In the genomic region with DNA sequence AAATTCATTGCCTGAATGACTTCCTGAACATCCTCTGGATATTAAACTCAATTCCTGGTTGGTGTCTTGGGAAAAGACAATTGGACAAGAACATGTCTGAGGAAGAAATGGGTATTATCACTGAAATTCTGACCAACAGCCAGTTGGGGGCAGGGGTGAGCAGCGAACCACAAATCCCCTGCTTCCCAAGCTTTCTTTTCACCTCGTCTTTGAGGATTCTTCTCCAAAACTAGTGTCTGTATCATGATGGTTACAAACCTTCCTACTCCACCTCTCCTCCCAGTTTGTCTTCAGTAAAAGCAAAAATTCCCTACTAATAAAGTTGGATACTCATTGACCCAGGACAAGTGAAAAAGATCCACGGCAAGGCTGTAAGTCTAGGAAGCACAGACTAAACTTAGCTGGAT, we compare ENCODE assay signal across 9 cellular contexts. TPM values are rescaled to one million over a fixed set of nuclear protein-coding genes. Genes with fewer than 3 reads are reported as not detected.
A peak's percentile ranks its signal among the peaks of the same experiment; 100 is the strongest.
DNase-seq lines count a peak whose midpoint lies in the region; ATAC-seq and TF ChIP-seq lines count a peak whose summit lies in the region.
"Had no signal": no experiment of that assay in that cellular context is flagged by ENCODE, and none has a peak within 500 bp of the region (broad histone marks: within the 10 kb centered on the region; RNA-seq: fewer than 3 reads in every experiment).

No MANE protein-coding gene starts in this region.

- H3K36me3 ChIP-seq in WERI-Rb-1, result no peaks in the 10 kb centered on the region

- H3K27ac ChIP-seq in HL-60 (replicated peaks) (no peak overlapping the region), WERI-Rb-1 (no peak overlapping the region)
- H3K27ac ChIP-seq: SK-N-MC had no signal

- H3K27me3 ChIP-seq in HL-60 (ENCODE audit: insufficient read depth, poor library complexity, severe bottlenecking), result no peaks in the 10 kb centered on the region
- H3K27me3 ChIP-seq in WERI-Rb-1 (ENCODE audit: insufficient read depth, low read depth, severe bottlenecking), result no peaks in the 10 kb centered on the region

- DNase-seq in DMS53 (lab: John Stamatoyannopoulos, UW), result peak; percentile 66
- peak in 1 of 2 experiments; percentile 13 for DNase-seq in HL-60 (ENCODE audit: low read depth in 1 of 2, low spot score in 1 of 2)
- DNase-seq in WERI-Rb-1, result peak; percentile 57
- DNase-seq in left ventricle myocardium superior, result peak; percentile 44
- DNase-seq in superior temporal gyrus (ENCODE audit: extremely low spot score), result peak; percentile 77

- no peaks in the 10 kb centered on the region for H3K9me3 ChIP-seq in WERI-Rb-1 (ENCODE audit: severe bottlenecking)

- H3K4me3 ChIP-seq in HL-60 (replicated peaks; ENCODE audit: insufficient read depth, low read length), result no peak overlapping the region
- H3K4me3 ChIP-seq in WERI-Rb-1 (ENCODE audit: low read depth, low read length), result no peak overlapping the region
- H3K4me3 ChIP-seq: SK-N-MC had no signal

- peak; percentile 42 for ATAC-seq in left ventricle myocardium superior
- ATAC-seq in HG03095 (IDR thresholded peaks at IDR 0.05; ENCODE audit: unreplicated experiment), result no peak
- no peak for ATAC-seq in HG02884 (IDR thresholded peaks at IDR 0.05; ENCODE audit: unreplicated experiment)
- ATAC-seq in GM21515 (IDR thresholded peaks at IDR 0.05; ENCODE audit: unreplicated experiment), result no peak

- TF ChIP-seq CTCF in HL-60 (IDR thresholded peaks at IDR 0.05; ENCODE audit: insufficient read depth, low read length) (peak; percentile 57), WERI-Rb-1 (IDR thresholded peaks at IDR 0.05; ENCODE audit: low read depth, low read length) (peak; percentile 89)

- intact Hi-C loops in left ventricle myocardium superior (cut with micrococcal nuclease), result loop anchor here (5.0 kb wide), 1 partner anchor 237 kb away; no protein-coding TSS in a partner anchor

RNA-seq across cellular contexts. Expression of a gene that starts 48.3 kb away (rescaled TPM):
- total RNA-seq in left ventricle myocardium superior, result 182 TPM
